Comparison of ENCODE assay signal across 15 cellular contexts in genomic region chr7:157320607-157320979, GRCh38. TPM values are rescaled to one million over a fixed set of nuclear protein-coding genes. Genes with fewer than 3 reads are reported as not detected.
DNase-seq lines count a peak whose midpoint lies in the region; ATAC-seq, FAIRE-seq and TF ChIP-seq lines count a peak whose summit lies in the region.
"Had no signal": no experiment of that assay in that cellular context is flagged by ENCODE, and none has a peak within 500 bp of the region (broad histone marks: within the 10 kb centered on the region; RNA-seq: fewer than 3 reads in every experiment).

No MANE protein-coding gene starts in this region.

- H3K4me1 Mint-ChIP-seq in natural killer cell treated with Interleukin-12 subunit alpha and Interleukin-12 subunit beta and Interleukin-15 and Interleukin-18, amount 100 ng/mL, for 72 hours (ENCODE audit: low read depth in 2 of 2) = peaks cover 5 to 6% of the 10 kb centered on the region in 2 donors

- no peaks in the 10 kb centered on the region for H3F3A ChIP-seq in PC-3 (ENCODE audit: low read length, unreplicated experiment)

- BruUV-seq in PC-3 (replicated peaks; lab: Mats Ljungman, UMichigan) = no TSS peak

- ATAC-seq in gastroesophageal sphincter (peak; percentile 60), PC-3 (no peak)
- ATAC-seq in natural killer cell treated with Interleukin-12 subunit alpha and Interleukin-12 subunit beta and Interleukin-15 and Interleukin-18, amount 100 ng/mL, for 72 hours = no peak
- ATAC-seq: activated CD8-positive, alpha-beta memory T cell treated with anti-CD3 and anti-CD28 coated beads, Interleukin-2, amount 10 ng/mL, durations not matched to agents 7 days and 5 days; Panc1 had no signal

- no peak overlapping the region for H2AFZ ChIP-seq in PC-3 (ENCODE audit: low read length)

- no peaks in the 10 kb centered on the region for H3K79me2 ChIP-seq in PC-3 (ENCODE audit: low read length)

- H3K27me3 ChIP-seq in ascending aorta (no peaks in the 10 kb centered on the region), gastroesophageal sphincter (no peaks in the 10 kb centered on the region), PC-3 (ENCODE audit: low read length) (no peaks in the 10 kb centered on the region)
- H3K27me3 ChIP-seq: body of pancreas had no signal

- H3K9ac ChIP-seq in PC-3 (ENCODE audit: low read length) = no peak overlapping the region

- WGBS in gastroesophageal sphincter (ENCODE audit: low coverage in 1 of 2), 2 donors = 52% methylated on average over 4 of the region's 4 CpGs; no CpG with 5 or more reads in 1 of the 2 donors

- H3K4me2 ChIP-seq in PC-3 (ENCODE audit: low read length) = no peak overlapping the region

- H3K9me3 Mint-ChIP-seq in natural killer cell treated with Interleukin-12 subunit alpha and Interleukin-12 subunit beta and Interleukin-15 and Interleukin-18, amount 100 ng/mL, for 72 hours = no peaks in the 10 kb centered on the region
- H3K9me3 Mint-ChIP-seq: neural crest cell had no signal

- H3K4me1 ChIP-seq in ascending aorta (no peaks in the 10 kb centered on the region), gastroesophageal sphincter (no peaks in the 10 kb centered on the region), PC-3 (ENCODE audit: insufficient read depth, low read length) (peaks cover 10% of the 10 kb centered on the region)
- H3K4me1 ChIP-seq: body of pancreas had no signal

- no peak for TF ChIP-seq POLR2A in gastroesophageal sphincter (IDR thresholded peaks at IDR 0.05)

- H3K9me3 ChIP-seq in ascending aorta (no peaks in the 10 kb centered on the region), gastroesophageal sphincter (no peaks in the 10 kb centered on the region), PC-3 (ENCODE audit: low read length) (no peaks in the 10 kb centered on the region)
- H3K9me3 ChIP-seq: body of pancreas had no signal

- TF ChIP-seq CTCF in AG10803 (conservative IDR thresholded peaks at IDR 0.05; ENCODE audit: low read length) = no peak
- no peak for TF ChIP-seq CTCF in ascending aorta (IDR thresholded peaks at IDR 0.05)
- no peak for TF ChIP-seq CTCF in gastroesophageal sphincter (IDR thresholded peaks at IDR 0.05)
- TF ChIP-seq CTCF in PC-3 (conservative IDR thresholded peaks at IDR 0.05; ENCODE audit: low read depth, low read length) = no peak

- no peak overlapping the region for H3K4me3 Mint-ChIP-seq in natural killer cell treated with Interleukin-12 subunit alpha and Interleukin-12 subunit beta and Interleukin-15 and Interleukin-18, amount 100 ng/mL, for 72 hours
- H3K4me3 Mint-ChIP-seq: activated CD8-positive, alpha-beta memory T cell treated with anti-CD3 and anti-CD28 coated beads, Interleukin-2, amount 10 ng/mL, durations not matched to agents 7 days and 5 days; neural crest cell had no signal

- no peaks in the 10 kb centered on the region for H3K36me3 ChIP-seq in ascending aorta
- H3K36me3 ChIP-seq in gastroesophageal sphincter = no peaks in the 10 kb centered on the region
- no peaks in the 10 kb centered on the region for H3K36me3 ChIP-seq in PC-3 (ENCODE audit: low read depth, low read length)

- TF ChIP-seq EP300 in gastroesophageal sphincter (IDR thresholded peaks at IDR 0.05) = no peak

- intact Hi-C loops in ascending aorta (cut with DNase I) = no loop called here
- intact Hi-C loops in PC-3 (cut with micrococcal nuclease) = no loop called here

- H3K9me2 ChIP-seq in PC-3 (replicated peaks; ENCODE audit: low read length) = no peaks in the 10 kb centered on the region

- CTCF ChIA-PET in PC-3 (lab: Charles Lee) = no interaction called here

- no peak overlapping the region for H3K27ac Mint-ChIP-seq in natural killer cell treated with Interleukin-12 subunit alpha and Interleukin-12 subunit beta and Interleukin-15 and Interleukin-18, amount 100 ng/mL, for 72 hours
- H3K27ac Mint-ChIP-seq: activated CD8-positive, alpha-beta memory T cell treated with anti-CD3 and anti-CD28 coated beads, Interleukin-2, amount 10 ng/mL, durations not matched to agents 7 days and 5 days had no signal

- no peaks in the 10 kb centered on the region for H4K20me1 ChIP-seq in PC-3 (ENCODE audit: low read length)

- DNase-seq in AG10803 (ENCODE audit: low read depth) (peak; percentile 78), H4 (ENCODE audit: low spot score) (peak; percentile 39), ascending aorta (ENCODE audit: low spot score in 2 of 2) (no peak), retina (no peak), frontal cortex (ENCODE audit: low spot score in 2 of 2) (no peak), PC-3 (no peak)
- no peak for DNase-seq in natural killer cell treated with Interleukin-12 subunit alpha and Interleukin-12 subunit beta and Interleukin-15 and Interleukin-18, amount 100 ng/mL, for 72 hours (ENCODE audit: low spot score)
- DNase-seq: activated CD8-positive, alpha-beta memory T cell treated with anti-CD3 and anti-CD28 coated beads, Interleukin-2, amount 10 ng/mL, durations not matched to agents 7 days and 5 days; activated effector memory CD4-positive, alpha-beta T cell treated with Interleukin-2 at 50 U/mL for 16 hours; body of pancreas; NCI-H187; stimulated activated CD4-positive, alpha-beta T cell treated with anti-CD3 and anti-CD28 coated beads, Interleukin-1b, Interleukin-23, amount 100 ng/mL, for 48 hours had no signal

- H3K27me3 Mint-ChIP-seq in natural killer cell treated with Interleukin-12 subunit alpha and Interleukin-12 subunit beta and Interleukin-15 and Interleukin-18, amount 100 ng/mL, for 72 hours = no peaks in the 10 kb centered on the region

- POLR2A ChIA-PET in PC-3 (lab: Charles Lee; ENCODE audit: unreplicated experiment) = interaction anchor here (0.6 kb wide), 1 partner anchor 18 kb away, joined by 3 read pairs; no protein-coding TSS in a partner anchor

- no peaks in the 10 kb centered on the region for H3K36me3 Mint-ChIP-seq in natural killer cell treated with Interleukin-12 subunit alpha and Interleukin-12 subunit beta and Interleukin-15 and Interleukin-18, amount 100 ng/mL, for 72 hours
- H3K36me3 Mint-ChIP-seq: activated CD8-positive, alpha-beta memory T cell treated with anti-CD3 and anti-CD28 coated beads, Interleukin-2, amount 10 ng/mL, durations not matched to agents 7 days and 5 days had no signal

- FAIRE-seq in frontal cortex (lab: Jason Lieb, UNC) = no peak

- no peak overlapping the region for H3K4me3 ChIP-seq in AG10803 (ENCODE audit: low read length)
- no peak overlapping the region for H3K4me3 ChIP-seq in ascending aorta
- H3K4me3 ChIP-seq in gastroesophageal sphincter = no peak overlapping the region
- H3K4me3 ChIP-seq in PC-3 (ENCODE audit: low read length) = no peak overlapping the region
- H3K4me3 ChIP-seq: body of pancreas had no signal

- peak overlapping the region; percentile 31 to 60 for H3K27ac ChIP-seq in ascending aorta
- H3K27ac ChIP-seq in gastroesophageal sphincter = no peak overlapping the region
- H3K27ac ChIP-seq in PC-3 (ENCODE audit: low read length) = no peak overlapping the region
- H3K27ac ChIP-seq: body of pancreas had no signal

RNA-seq across cellular contexts. Expression of gene DNAJB6, which starts 16.2 kb away (rescaled TPM):
- 76.1 and 108 TPM in 2 replicates for total RNA-seq in H4 (2014; rRNA removed; shearing (Covaris generic))
- total RNA-seq in ascending aorta (79.1 TPM), gastroesophageal sphincter (100 to 1,000 TPM; 117 to 195 (median 148) TPM), frontal cortex (229 TPM), PC-3 (2014; rRNA removed) (119 and 151 TPM in 2 replicates)
- total RNA-seq in natural killer cell treated with Interleukin-12 subunit alpha and Interleukin-12 subunit beta and Interleukin-15 and Interleukin-18, amount 100 ng/mL, for 72 hours = 100 to 1,000 TPM; 139 to 145 TPM

Comparison
In these comparisons a context has a peak if more than half of its experiments do, and no peak if none do; other contexts are left out.
1. DNase-seq: peak in AG10803 (single experiment) and H4 (single experiment); none in ascending aorta (0 of 2), retina (single experiment), frontal cortex (0 of 2), natural killer cell treated with Interleukin-12 subunit alpha and Interleukin-12 subunit beta and Interleukin-15 and Interleukin-18, amount 100 ng/mL, for 72 hours (single experiment) and PC-3 (single experiment).
2. H3K27ac ChIP-seq: peak in ascending aorta (2 of 2); none in gastroesophageal sphincter (0 of 4) and PC-3 (single experiment).